ENCODE assay signal across 1 cellular context in the genomic region with DNA sequence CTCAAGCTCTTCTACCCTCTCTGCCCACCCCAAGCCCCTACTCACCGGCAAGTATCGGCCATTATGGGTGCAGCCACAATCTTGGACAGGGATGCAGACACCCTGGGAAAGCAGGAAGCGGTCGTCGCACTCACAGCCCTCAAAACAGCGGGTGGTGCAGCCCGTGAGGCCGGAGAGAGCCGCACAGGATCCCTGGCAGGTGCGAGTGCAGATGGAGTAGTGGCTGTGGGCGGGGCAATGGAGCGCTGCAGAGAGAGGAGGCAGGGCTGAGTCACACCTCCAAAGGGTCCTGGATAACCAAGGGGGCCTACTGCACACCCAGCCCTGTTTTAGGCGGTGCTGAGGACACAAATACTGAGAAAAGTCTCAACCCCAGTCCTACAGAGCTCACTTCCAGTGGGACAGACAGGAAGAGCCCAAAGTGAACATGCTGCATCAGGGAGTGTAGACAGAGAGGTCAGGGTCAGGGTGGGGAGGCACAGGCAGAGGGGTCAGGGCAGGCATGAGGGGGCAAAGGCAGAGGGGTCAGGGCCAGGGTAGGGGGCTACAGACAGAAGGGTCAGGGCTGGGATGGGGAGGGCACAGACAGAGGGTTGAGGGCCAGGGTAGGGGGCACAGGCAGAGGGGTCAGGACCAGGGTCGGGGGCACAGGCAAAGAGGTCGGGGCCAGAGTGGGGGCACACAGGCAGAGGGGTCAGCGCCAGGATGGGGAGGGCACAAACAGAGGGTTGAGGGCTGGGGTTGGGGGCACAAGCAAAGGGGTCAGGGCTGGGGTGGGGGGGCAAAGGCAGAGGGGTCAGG.
A peak's percentile ranks its signal among the peaks of the same experiment; 100 is the strongest.
TF ChIP-seq lines count a peak whose summit lies in the region.

No MANE protein-coding gene starts in this region.

TF ChIP-seq in H1, 55 proteins besides CTCF, POLR2A, EP300 and RAD21:
- TF ChIP-seq KDM1A (IDR thresholded peaks at IDR 0.05; ENCODE audit: borderline replicate concordance, low read length) (no peak), MAFK (IDR thresholded peaks at IDR 0.05; ENCODE audit: low read depth, low read length) (no peak), CHD1 (IDR thresholded peaks at IDR 0.05; ENCODE audit: low read depth, low read length) (no peak), HDAC2 (IDR thresholded peaks at IDR 0.05; ENCODE audit: borderline replicate concordance in 1 of 2, low read depth in 2 of 2, low read length in 2 of 2) (no peak), POU5F1 (IDR thresholded peaks at IDR 0.05; ENCODE audit: low read depth, low read length) (no peak), ASH2L (IDR thresholded peaks at IDR 0.05; ENCODE audit: low read length) (no peak), CBX5 (IDR thresholded peaks at IDR 0.05; ENCODE audit: low read depth, low read length) (no peak), CREB1 (IDR thresholded peaks at IDR 0.05) (no peak), BACH1 (IDR thresholded peaks at IDR 0.05; ENCODE audit: low read length) (no peak), TBP (IDR thresholded peaks at IDR 0.05; ENCODE audit: low read depth, low read length) (no peak), SIRT6 (IDR thresholded peaks at IDR 0.05; ENCODE audit: low read length) (no peak), SAP30 (IDR thresholded peaks at IDR 0.05; ENCODE audit: insufficient read depth, insufficient replicate concordance, low read length) (no peak), NANOG (IDR thresholded peaks at IDR 0.05; ENCODE audit: insufficient read depth, low read depth, low read length, poor library complexity, severe bottlenecking) (no peak), SP2 (IDR thresholded peaks at IDR 0.05; ENCODE audit: low read length) (no peak), RXRA (IDR thresholded peaks at IDR 0.05; ENCODE audit: insufficient read depth, low read depth, low read length) (no peak), ZNF274 (IDR thresholded peaks at IDR 0.05; ENCODE audit: borderline replicate concordance, extremely low read depth, low read length) (no peak), EZH2 (IDR thresholded peaks at IDR 0.05; ENCODE audit: low read depth, low read length, severe bottlenecking) (no peak), NRF1 (IDR thresholded peaks at IDR 0.05; ENCODE audit: low read depth, low read length) (no peak), BRCA1 (IDR thresholded peaks at IDR 0.05; ENCODE audit: low read depth, low read length) (no peak), SUZ12 (IDR thresholded peaks at IDR 0.05; ENCODE audit: low read length) (no peak), SP4 (IDR thresholded peaks at IDR 0.05; ENCODE audit: low read length) (no peak), TAF1 (IDR thresholded peaks at IDR 0.05; ENCODE audit: low read depth, low read length) (no peak), SIN3A (conservative IDR thresholded peaks at IDR 0.05 in 1 of 2, IDR thresholded peaks at IDR 0.05 in 1 of 2; ENCODE audit: low read depth in 1 of 2, low read length in 2 of 2) (no peak), JUN (IDR thresholded peaks at IDR 0.05; ENCODE audit: low read depth, low read length) (no peak), FOSL1 (IDR thresholded peaks at IDR 0.05; ENCODE audit: insufficient read depth, low read depth, low read length) (no peak), HDAC6 (IDR thresholded peaks at IDR 0.05; ENCODE audit: low read depth, low read length) (no peak), GABPA (IDR thresholded peaks at IDR 0.05; ENCODE audit: borderline replicate concordance, insufficient read depth, low read length) (no peak), RBBP5 (IDR thresholded peaks at IDR 0.05; ENCODE audit: borderline replicate concordance, low read depth, low read length) (no peak), GTF2F1 (IDR thresholded peaks at IDR 0.05; ENCODE audit: borderline replicate concordance, low read depth, low read length) (no peak), YY1 (IDR thresholded peaks at IDR 0.05; ENCODE audit: low read depth, low read length) (no peak; the same call in 1 of the 2 replicates), TAF7 (optimal IDR thresholded peaks at IDR 0.05; ENCODE audit: borderline replicate concordance, low read depth, low read length) (peak; percentile 33), POLR2AphosphoS5 (IDR thresholded peaks at IDR 0.05; ENCODE audit: low read depth, low read length) (no peak), KDM4A (IDR thresholded peaks at IDR 0.05; ENCODE audit: low read depth, low read length, severe bottlenecking) (no peak), JUND (IDR thresholded peaks at IDR 0.05; ENCODE audit: low read length) (0 out of 2 replicates have a peak, but pooled peaks have one; percentile 25), PHF8 (conservative IDR thresholded peaks at IDR 0.05; ENCODE audit: low read depth, low read length) (no peak), BCL11A (IDR thresholded peaks at IDR 0.05; ENCODE audit: low read depth in 2 of 2, low read length in 2 of 2) (no peak), SRF (IDR thresholded peaks at IDR 0.05; ENCODE audit: low read depth, low read length) (no peak), EGR1 (IDR thresholded peaks at IDR 0.05; ENCODE audit: borderline replicate concordance, low read depth, low read length) (0 out of 2 replicates have a peak, but pooled peaks have one; percentile 13), CEBPB (IDR thresholded peaks at IDR 0.05; ENCODE audit: low read depth, low read length) (no peak), SP1 (IDR thresholded peaks at IDR 0.05; ENCODE audit: low read depth, low read length) (peak; percentile 25; the same call in 1 of the 2 replicates), TCF12 (IDR thresholded peaks at IDR 0.05; ENCODE audit: low read depth, low read length) (0 out of 2 replicates have a peak, but pooled peaks have one; percentile 32), CHD2 (IDR thresholded peaks at IDR 0.05; ENCODE audit: low read length) (no peak), RNF2 (IDR thresholded peaks at IDR 0.05; ENCODE audit: borderline replicate concordance, low read depth, low read length, missing control alignments, poor library complexity, severe bottlenecking) (no peak), CTBP2 (IDR thresholded peaks at IDR 0.05; ENCODE audit: borderline replicate concordance, insufficient read depth, insufficient read length, low read length) (no peak)
- TF ChIP-seq, protein P1, sequence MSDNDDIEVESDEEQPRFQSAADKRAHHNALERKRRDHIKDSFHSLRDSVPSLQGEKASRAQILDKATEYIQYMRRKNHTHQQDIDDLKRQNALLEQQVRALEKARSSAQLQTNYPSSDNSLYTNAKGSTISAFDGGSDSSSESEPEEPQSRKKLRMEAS (IDR thresholded peaks at IDR 0.05), result peak; percentile 89
- TF ChIP-seq, protein P2, sequence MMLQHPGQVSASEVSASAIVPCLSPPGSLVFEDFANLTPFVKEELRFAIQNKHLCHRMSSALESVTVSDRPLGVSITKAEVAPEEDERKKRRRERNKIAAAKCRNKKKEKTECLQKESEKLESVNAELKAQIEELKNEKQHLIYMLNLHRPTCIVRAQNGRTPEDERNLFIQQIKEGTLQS (IDR thresholded peaks at IDR 0.05; ENCODE audit: insufficient read depth, low read depth, low read length), result no peak
- TF ChIP-seq, protein P3, sequence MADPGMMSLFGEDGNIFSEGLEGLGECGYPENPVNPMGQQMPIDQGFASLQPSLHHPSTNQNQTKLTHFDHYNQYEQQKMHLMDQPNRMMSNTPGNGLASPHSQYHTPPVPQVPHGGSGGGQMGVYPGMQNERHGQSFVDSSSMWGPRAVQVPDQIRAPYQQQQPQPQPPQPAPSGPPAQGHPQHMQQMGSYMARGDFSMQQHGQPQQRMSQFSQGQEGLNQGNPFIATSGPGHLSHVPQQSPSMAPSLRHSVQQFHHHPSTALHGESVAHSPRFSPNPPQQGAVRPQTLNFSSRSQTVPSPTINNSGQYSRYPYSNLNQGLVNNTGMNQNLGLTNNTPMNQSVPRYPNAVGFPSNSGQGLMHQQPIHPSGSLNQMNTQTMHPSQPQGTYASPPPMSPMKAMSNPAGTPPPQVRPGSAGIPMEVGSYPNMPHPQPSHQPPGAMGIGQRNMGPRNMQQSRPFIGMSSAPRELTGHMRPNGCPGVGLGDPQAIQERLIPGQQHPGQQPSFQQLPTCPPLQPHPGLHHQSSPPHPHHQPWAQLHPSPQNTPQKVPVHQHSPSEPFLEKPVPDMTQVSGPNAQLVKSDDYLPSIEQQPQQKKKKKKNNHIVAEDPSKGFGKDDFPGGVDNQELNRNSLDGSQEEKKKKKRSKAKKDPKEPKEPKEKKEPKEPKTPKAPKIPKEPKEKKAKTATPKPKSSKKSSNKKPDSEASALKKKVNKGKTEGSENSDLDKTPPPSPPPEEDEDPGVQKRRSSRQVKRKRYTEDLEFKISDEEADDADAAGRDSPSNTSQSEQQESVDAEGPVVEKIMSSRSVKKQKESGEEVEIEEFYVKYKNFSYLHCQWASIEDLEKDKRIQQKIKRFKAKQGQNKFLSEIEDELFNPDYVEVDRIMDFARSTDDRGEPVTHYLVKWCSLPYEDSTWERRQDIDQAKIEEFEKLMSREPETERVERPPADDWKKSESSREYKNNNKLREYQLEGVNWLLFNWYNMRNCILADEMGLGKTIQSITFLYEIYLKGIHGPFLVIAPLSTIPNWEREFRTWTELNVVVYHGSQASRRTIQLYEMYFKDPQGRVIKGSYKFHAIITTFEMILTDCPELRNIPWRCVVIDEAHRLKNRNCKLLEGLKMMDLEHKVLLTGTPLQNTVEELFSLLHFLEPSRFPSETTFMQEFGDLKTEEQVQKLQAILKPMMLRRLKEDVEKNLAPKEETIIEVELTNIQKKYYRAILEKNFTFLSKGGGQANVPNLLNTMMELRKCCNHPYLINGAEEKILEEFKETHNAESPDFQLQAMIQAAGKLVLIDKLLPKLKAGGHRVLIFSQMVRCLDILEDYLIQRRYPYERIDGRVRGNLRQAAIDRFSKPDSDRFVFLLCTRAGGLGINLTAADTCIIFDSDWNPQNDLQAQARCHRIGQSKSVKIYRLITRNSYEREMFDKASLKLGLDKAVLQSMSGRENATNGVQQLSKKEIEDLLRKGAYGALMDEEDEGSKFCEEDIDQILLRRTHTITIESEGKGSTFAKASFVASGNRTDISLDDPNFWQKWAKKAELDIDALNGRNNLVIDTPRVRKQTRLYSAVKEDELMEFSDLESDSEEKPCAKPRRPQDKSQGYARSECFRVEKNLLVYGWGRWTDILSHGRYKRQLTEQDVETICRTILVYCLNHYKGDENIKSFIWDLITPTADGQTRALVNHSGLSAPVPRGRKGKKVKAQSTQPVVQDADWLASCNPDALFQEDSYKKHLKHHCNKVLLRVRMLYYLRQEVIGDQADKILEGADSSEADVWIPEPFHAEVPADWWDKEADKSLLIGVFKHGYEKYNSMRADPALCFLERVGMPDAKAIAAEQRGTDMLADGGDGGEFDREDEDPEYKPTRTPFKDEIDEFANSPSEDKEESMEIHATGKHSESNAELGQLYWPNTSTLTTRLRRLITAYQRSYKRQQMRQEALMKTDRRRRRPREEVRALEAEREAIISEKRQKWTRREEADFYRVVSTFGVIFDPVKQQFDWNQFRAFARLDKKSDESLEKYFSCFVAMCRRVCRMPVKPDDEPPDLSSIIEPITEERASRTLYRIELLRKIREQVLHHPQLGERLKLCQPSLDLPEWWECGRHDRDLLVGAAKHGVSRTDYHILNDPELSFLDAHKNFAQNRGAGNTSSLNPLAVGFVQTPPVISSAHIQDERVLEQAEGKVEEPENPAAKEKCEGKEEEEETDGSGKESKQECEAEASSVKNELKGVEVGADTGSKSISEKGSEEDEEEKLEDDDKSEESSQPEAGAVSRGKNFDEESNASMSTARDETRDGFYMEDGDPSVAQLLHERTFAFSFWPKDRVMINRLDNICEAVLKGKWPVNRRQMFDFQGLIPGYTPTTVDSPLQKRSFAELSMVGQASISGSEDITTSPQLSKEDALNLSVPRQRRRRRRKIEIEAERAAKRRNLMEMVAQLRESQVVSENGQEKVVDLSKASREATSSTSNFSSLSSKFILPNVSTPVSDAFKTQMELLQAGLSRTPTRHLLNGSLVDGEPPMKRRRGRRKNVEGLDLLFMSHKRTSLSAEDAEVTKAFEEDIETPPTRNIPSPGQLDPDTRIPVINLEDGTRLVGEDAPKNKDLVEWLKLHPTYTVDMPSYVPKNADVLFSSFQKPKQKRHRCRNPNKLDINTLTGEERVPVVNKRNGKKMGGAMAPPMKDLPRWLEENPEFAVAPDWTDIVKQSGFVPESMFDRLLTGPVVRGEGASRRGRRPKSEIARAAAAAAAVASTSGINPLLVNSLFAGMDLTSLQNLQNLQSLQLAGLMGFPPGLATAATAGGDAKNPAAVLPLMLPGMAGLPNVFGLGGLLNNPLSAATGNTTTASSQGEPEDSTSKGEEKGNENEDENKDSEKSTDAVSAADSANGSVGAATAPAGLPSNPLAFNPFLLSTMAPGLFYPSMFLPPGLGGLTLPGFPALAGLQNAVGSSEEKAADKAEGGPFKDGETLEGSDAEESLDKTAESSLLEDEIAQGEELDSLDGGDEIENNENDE (IDR thresholded peaks at IDR 0.05; ENCODE audit: insufficient replicate concordance, low read length), result no peak
- TF ChIP-seq, protein P4, sequence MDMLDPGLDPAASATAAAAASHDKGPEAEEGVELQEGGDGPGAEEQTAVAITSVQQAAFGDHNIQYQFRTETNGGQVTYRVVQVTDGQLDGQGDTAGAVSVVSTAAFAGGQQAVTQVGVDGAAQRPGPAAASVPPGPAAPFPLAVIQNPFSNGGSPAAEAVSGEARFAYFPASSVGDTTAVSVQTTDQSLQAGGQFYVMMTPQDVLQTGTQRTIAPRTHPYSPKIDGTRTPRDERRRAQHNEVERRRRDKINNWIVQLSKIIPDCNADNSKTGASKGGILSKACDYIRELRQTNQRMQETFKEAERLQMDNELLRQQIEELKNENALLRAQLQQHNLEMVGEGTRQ (IDR thresholded peaks at IDR 0.05; ENCODE audit: low read length), result no peak
- TF ChIP-seq, protein P5, sequence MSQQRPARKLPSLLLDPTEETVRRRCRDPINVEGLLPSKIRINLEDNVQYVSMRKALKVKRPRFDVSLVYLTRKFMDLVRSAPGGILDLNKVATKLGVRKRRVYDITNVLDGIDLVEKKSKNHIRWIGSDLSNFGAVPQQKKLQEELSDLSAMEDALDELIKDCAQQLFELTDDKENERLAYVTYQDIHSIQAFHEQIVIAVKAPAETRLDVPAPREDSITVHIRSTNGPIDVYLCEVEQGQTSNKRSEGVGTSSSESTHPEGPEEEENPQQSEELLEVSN (IDR thresholded peaks at IDR 0.05), result peak; percentile 85
